Comparison of ENCODE assay signal across 1 cellular context in the genomic region with DNA sequence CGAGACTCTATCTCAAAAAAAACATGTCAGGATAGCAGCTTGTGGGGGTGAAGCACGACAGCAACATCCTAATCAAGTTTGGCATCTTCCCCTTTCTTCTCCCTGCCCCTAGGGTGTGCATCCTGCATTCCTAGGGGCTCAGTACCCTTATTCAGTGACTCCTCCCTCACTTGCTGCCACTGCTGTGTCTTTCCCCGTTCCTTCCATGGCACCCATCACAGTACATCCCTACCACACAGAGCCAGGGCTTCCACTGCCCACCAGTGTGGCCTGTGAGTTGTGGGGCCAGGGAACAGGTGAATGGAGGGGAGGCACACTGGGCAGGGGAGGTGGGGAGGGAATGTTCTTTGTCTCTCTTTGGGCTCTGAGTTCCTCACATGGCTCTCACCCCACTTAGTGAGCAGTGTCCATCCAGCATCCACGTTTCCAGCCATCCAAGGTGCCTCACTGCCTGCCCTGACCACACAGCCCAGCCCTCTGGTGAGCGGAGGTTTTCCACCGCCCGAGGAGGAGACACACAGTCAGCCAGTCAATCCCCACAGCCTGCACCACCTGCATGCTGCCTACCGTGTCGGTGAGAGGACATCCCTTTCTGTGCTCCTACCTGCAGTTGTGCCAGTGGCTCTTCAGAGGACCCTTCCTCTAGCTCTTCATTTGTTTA.
A peak's percentile ranks its signal among the peaks of the same experiment; 100 is the strongest.
TF ChIP-seq lines count a peak whose summit lies in the region.

No MANE protein-coding gene starts in this region.

TF ChIP-seq in GM12878, 131 proteins besides CTCF, POLR2A, EP300 and RAD21:
- peak; percentile 43; the same call in 1 of the 2 replicates for TF ChIP-seq POLR2AphosphoS5 (IDR thresholded peaks at IDR 0.05; ENCODE audit: low read length)
- no peak for TF ChIP-seq BCL3 (IDR thresholded peaks at IDR 0.05; ENCODE audit: borderline replicate concordance, insufficient read depth, low read depth, low read length, poor library complexity, severe bottlenecking)
- TF ChIP-seq, protein P1, sequence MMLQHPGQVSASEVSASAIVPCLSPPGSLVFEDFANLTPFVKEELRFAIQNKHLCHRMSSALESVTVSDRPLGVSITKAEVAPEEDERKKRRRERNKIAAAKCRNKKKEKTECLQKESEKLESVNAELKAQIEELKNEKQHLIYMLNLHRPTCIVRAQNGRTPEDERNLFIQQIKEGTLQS (IDR thresholded peaks at IDR 0.05; ENCODE audit: borderline replicate concordance, extremely low read depth, low read depth, low read length), result no peak
- peak; percentile 17; the same call in 1 of the 2 replicates for TF ChIP-seq SMAD5 (IDR thresholded peaks at IDR 0.05; ENCODE audit: low read depth)
- TF ChIP-seq BACH1 (IDR thresholded peaks at IDR 0.05; ENCODE audit: borderline replicate concordance), result no peak
- TF ChIP-seq ZNF217 (IDR thresholded peaks at IDR 0.05), result no peak
- TF ChIP-seq STAT1 (conservative IDR thresholded peaks at IDR 0.05), result no peak
- 0 out of 2 replicates have a peak, but pooled peaks have one; percentile 23 for TF ChIP-seq PML (IDR thresholded peaks at IDR 0.05; ENCODE audit: low read length)
- TF ChIP-seq RUNX3 (IDR thresholded peaks at IDR 0.05; ENCODE audit: low read length), result no peak; the same call in 1 of the 2 replicates
- TF ChIP-seq MYB (IDR thresholded peaks at IDR 0.05; ENCODE audit: borderline replicate concordance, low read depth, low read length), result no peak
- TF ChIP-seq USF2 (IDR thresholded peaks at IDR 0.05; ENCODE audit: borderline replicate concordance, low read depth, low read length), result no peak
- TF ChIP-seq FOXK2 (IDR thresholded peaks at IDR 0.05), result no peak
- no peak for TF ChIP-seq SMC3 (IDR thresholded peaks at IDR 0.05; ENCODE audit: borderline replicate concordance, low read length)
- TF ChIP-seq GATAD2B (conservative IDR thresholded peaks at IDR 0.05; ENCODE audit: low read depth), result no peak
- TF ChIP-seq ETV6 (conservative IDR thresholded peaks at IDR 0.05 in 1 of 2, IDR thresholded peaks at IDR 0.05 in 1 of 2; ENCODE audit: borderline replicate concordance in 1 of 2, low read depth in 1 of 2), result no peak
- no peak for TF ChIP-seq ZBTB33 (IDR thresholded peaks at IDR 0.05)
- TF ChIP-seq E2F4 (IDR thresholded peaks at IDR 0.05; ENCODE audit: low read depth, low read length), result no peak
- TF ChIP-seq STAT3 (IDR thresholded peaks at IDR 0.05; ENCODE audit: low read depth, low read length), result no peak
- TF ChIP-seq NFXL1 (IDR thresholded peaks at IDR 0.05; ENCODE audit: borderline replicate concordance), result no peak
- TF ChIP-seq NBN (IDR thresholded peaks at IDR 0.05), result no peak
TF ChIP-seq in GM12878: peak in this region for 3.
